ENCODE assay signal across 18 cellular contexts in genomic region chr18:74930616-74931015, GRCh38.
DNase-seq lines count a peak whose midpoint lies in the region; ATAC-seq and TF ChIP-seq lines count a peak whose summit lies in the region.
"Had no signal": no experiment of that assay in that cellular context is flagged by ENCODE, and none has a peak within 500 bp of the region (broad histone marks: within the 10 kb centered on the region; RNA-seq: fewer than 3 reads in every experiment).

No MANE protein-coding gene starts in this region.

- H2BK5ac ChIP-seq in mesenchymal stem cell (ENCODE audit: low read depth, low read length, poor library complexity, severe bottlenecking): no peak overlapping the region

- no peaks in the 10 kb centered on the region for H3F3A ChIP-seq in MM.1S (ENCODE audit: insufficient read depth, low read length)

- no peak overlapping the region for H2BK12ac ChIP-seq in mesenchymal stem cell (ENCODE audit: low read length in 2 of 2)

- H2AK5ac ChIP-seq in mesenchymal stem cell (ENCODE audit: low read length, severe bottlenecking): no peak overlapping the region

- H3K18ac ChIP-seq in mesenchymal stem cell (ENCODE audit: low read depth in 1 of 2, low read length in 2 of 2): no peak overlapping the region

- H3K27ac ChIP-seq in mesenchymal stem cell (ENCODE audit: low read length, poor library complexity, severe bottlenecking) (peak overlapping the region; percentile 33), MM.1S (ENCODE audit: low read length) (no peak overlapping the region)
- H3K27ac ChIP-seq: 22Rv1, A549, BLaER1 had no signal

- no peaks in the 10 kb centered on the region for H4K20me1 ChIP-seq in MM.1S (ENCODE audit: insufficient read depth, low read length)
- H4K20me1 ChIP-seq: BLaER1 had no signal

- no peaks in the 10 kb centered on the region for H3K79me1 ChIP-seq in mesenchymal stem cell (replicated peaks; ENCODE audit: low read length, poor library complexity, severe bottlenecking)

- no peak overlapping the region for H2AFZ ChIP-seq in mesenchymal stem cell (ENCODE audit: low read depth, low read length)
- no peak overlapping the region for H2AFZ ChIP-seq in MM.1S (ENCODE audit: low read length)

- TF ChIP-seq CTCF in MM.1S (IDR thresholded peaks at IDR 0.05; ENCODE audit: low read length): no peak

- H3K14ac ChIP-seq in mesenchymal stem cell (ENCODE audit: low read length in 2 of 2): no peak overlapping the region

- H3K9me2 ChIP-seq in MM.1S (replicated peaks; ENCODE audit: insufficient read depth, low read length): no peaks in the 10 kb centered on the region

- no CpG with 5 or more reads among the region's 1 CpG for WGBS in mesenchymal stem cell

- no peak overlapping the region for H3K4me3 Mint-ChIP-seq in activated naive CD4-positive, alpha-beta T cell treated with anti-CD3 and anti-CD28 coated beads, Interleukin-2, amount 50 U/mL, for 24 hours
- H3K4me3 Mint-ChIP-seq: CD14-positive monocyte; CD4-positive, alpha-beta memory T cell had no signal

- ATAC-seq in GM18511 (IDR thresholded peaks at IDR 0.05; ENCODE audit: unreplicated experiment): no peak
- ATAC-seq: A549, HCT116 had no signal

- H3K4me1 Mint-ChIP-seq in activated naive CD4-positive, alpha-beta T cell treated with anti-CD3 and anti-CD28 coated beads, Interleukin-2, amount 50 U/mL, for 24 hours: no peaks in the 10 kb centered on the region
- H3K4me1 Mint-ChIP-seq: CD14-positive monocyte had no signal

- H3K9me3 ChIP-seq in mesenchymal stem cell (ENCODE audit: control insufficient read depth, low read length) (no peaks in the 10 kb centered on the region), MM.1S (replicated peaks; ENCODE audit: insufficient read depth, low read length) (no peaks in the 10 kb centered on the region)
- H3K9me3 ChIP-seq: A549, BLaER1 had no signal

- H3K79me2 ChIP-seq in MM.1S (ENCODE audit: low read length): no peaks in the 10 kb centered on the region

- no peaks in the 10 kb centered on the region for H3K27me3 Mint-ChIP-seq in activated naive CD4-positive, alpha-beta T cell treated with anti-CD3 and anti-CD28 coated beads, Interleukin-2, amount 50 U/mL, for 24 hours
- H3K27me3 Mint-ChIP-seq: CD4-positive, alpha-beta memory T cell had no signal

- no peak overlapping the region for H4K91ac ChIP-seq in mesenchymal stem cell (ENCODE audit: low read length)

- H3K4me1 ChIP-seq in mesenchymal stem cell (ENCODE audit: control insufficient read depth, insufficient read depth, low read depth, low read length): no peaks in the 10 kb centered on the region
- no peaks in the 10 kb centered on the region for H3K4me1 ChIP-seq in MM.1S (ENCODE audit: low read length)
- H3K4me1 ChIP-seq: A549, BLaER1 had no signal

- H3K4me3 ChIP-seq in mesenchymal stem cell (ENCODE audit: insufficient read depth in 1 of 2, low read depth in 1 of 2, low read length in 2 of 2): no peak overlapping the region
- H3K4me3 ChIP-seq in MM.1S (ENCODE audit: low read length): no peak overlapping the region
- H3K4me3 ChIP-seq: A549, BLaER1 had no signal

- no peak overlapping the region for H2BK15ac ChIP-seq in mesenchymal stem cell (ENCODE audit: low read depth, poor library complexity, severe bottlenecking)

- peak overlapping the region; percentile 80 for H3K27ac Mint-ChIP-seq in activated naive CD4-positive, alpha-beta T cell treated with anti-CD3 and anti-CD28 coated beads, Interleukin-2, amount 50 U/mL, for 24 hours

- no peak overlapping the region for H4K8ac ChIP-seq in mesenchymal stem cell (ENCODE audit: low read length)

- H3K23ac ChIP-seq in mesenchymal stem cell (ENCODE audit: low read length in 2 of 2): no peak overlapping the region

- no peaks in the 10 kb centered on the region for H3K27me3 ChIP-seq in mesenchymal stem cell (ENCODE audit: control insufficient read depth in 1 of 2, insufficient read depth in 1 of 2, low read length in 2 of 2)
- H3K27me3 ChIP-seq in MM.1S (replicated peaks; ENCODE audit: insufficient read depth, low read length): no peaks in the 10 kb centered on the region
- H3K27me3 ChIP-seq: BLaER1 had no signal

- H3K4ac ChIP-seq in mesenchymal stem cell (ENCODE audit: low read depth in 1 of 2, low read length in 2 of 2): no peak overlapping the region

- H3K4me2 ChIP-seq in mesenchymal stem cell (ENCODE audit: low read length, poor library complexity, severe bottlenecking) (no peak overlapping the region), MM.1S (ENCODE audit: low read depth, low read length) (no peak overlapping the region)
- H3K4me2 ChIP-seq: A549, BLaER1 had no signal

- H3K36me3 Mint-ChIP-seq in activated naive CD4-positive, alpha-beta T cell treated with anti-CD3 and anti-CD28 coated beads, Interleukin-2, amount 50 U/mL, for 24 hours: peaks cover 9% of the 10 kb centered on the region

- DNase-seq in activated naive CD4-positive, alpha-beta T cell treated with Interleukin-2 at 50 U/mL for 16 hours: no peak
- DNase-seq in astrocyte of the hippocampus (ENCODE audit: low read depth, low spot score): peak; percentile 57
- no peak for DNase-seq in mesenchymal stem cell
- no peak for DNase-seq in NK-92 (lab: John Stamatoyannopoulos, UW; ENCODE audit: unreplicated experiment)
- no peak for DNase-seq in MM.1S
- DNase-seq: CD4-positive, alpha-beta memory T cell; DMS153; DMS79; GDM1; GOT3; H7 had no signal

- H3K9ac ChIP-seq in mesenchymal stem cell (ENCODE audit: low read length) (no peak overlapping the region), MM.1S (ENCODE audit: low read length) (no peak overlapping the region)
- H3K9ac ChIP-seq: BLaER1 had no signal

- H3K9me3 Mint-ChIP-seq in activated naive CD4-positive, alpha-beta T cell treated with anti-CD3 and anti-CD28 coated beads, Interleukin-2, amount 50 U/mL, for 24 hours: no peaks in the 10 kb centered on the region
- H3K9me3 Mint-ChIP-seq: CD14-positive monocyte; CD4-positive, alpha-beta memory T cell had no signal

- peaks cover 0 to 8% of the 10 kb centered on the region in 2 experiments for H3K36me3 ChIP-seq in mesenchymal stem cell (ENCODE audit: control insufficient read depth in 1 of 2, insufficient read depth in 2 of 2, low read depth in 1 of 2, low read length in 2 of 2)
- H3K36me3 ChIP-seq in MM.1S (replicated peaks; ENCODE audit: insufficient read depth, low read length): no peaks in the 10 kb centered on the region

- H2BK120ac ChIP-seq in mesenchymal stem cell (ENCODE audit: low read depth, low read length): no peak overlapping the region
